ENCODE assay signal across 2 cellular contexts in the genomic region with DNA sequence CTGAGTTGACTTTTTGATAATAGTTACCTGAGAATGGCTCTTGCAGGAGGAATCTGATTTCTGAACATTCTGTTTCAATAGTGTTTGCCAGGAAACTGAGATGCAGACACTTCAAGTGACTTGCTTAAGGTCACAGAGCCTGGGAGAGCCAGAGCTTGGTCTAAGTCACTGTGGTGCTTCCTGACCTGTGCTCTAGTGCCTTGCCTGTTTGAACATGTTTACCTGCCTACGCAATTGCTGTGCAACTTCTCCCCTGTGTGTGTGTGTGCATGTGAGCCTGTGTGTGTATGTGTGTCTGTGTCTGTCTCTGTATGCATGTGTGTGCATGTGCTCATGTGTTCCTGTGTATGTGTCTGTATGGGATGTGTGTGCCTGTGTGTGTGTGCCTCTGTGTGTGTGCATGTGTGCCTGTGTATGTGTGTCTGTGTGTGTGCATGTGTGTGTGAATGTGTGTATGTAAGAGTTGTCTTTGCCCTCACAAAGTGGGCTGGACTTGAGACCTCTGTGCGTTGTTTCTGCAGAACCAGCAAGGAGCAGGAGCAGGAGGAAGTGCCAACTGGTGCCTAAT.
TF ChIP-seq lines count a peak whose summit lies in the region.

No MANE protein-coding gene starts in this region.

TF ChIP-seq in H1, 55 proteins besides CTCF, POLR2A, EP300 and RAD21:
- TF ChIP-seq BCL11A (IDR thresholded peaks at IDR 0.05; ENCODE audit: low read depth in 2 of 2, low read length in 2 of 2), result no peak
TF ChIP-seq in H1: peak in this region for 0.

TF ChIP-seq in liver, 16 proteins besides CTCF, POLR2A, EP300 and RAD21:
- TF ChIP-seq SP1 (IDR thresholded peaks at IDR 0.05) (peak; percentile 57), HNF4G (IDR thresholded peaks at IDR 0.05) (no peak), HNF4A (conservative IDR thresholded peaks at IDR 0.05) (peak in 1 of 2 donors; percentile 53), FOXA2 (IDR thresholded peaks at IDR 0.05) (peak; percentile 33), GABPA (IDR thresholded peaks at IDR 0.05 in 1 of 2, conservative IDR thresholded peaks at IDR 0.05 in 1 of 2) (no peak), RXRA (IDR thresholded peaks at IDR 0.05) (peak; percentile 73 to 84), YY1 (IDR thresholded peaks at IDR 0.05) (no peak), EGR1 (IDR thresholded peaks at IDR 0.05; ENCODE audit: low read depth in 2 of 2) (no peak)
- TF ChIP-seq, protein P1, sequence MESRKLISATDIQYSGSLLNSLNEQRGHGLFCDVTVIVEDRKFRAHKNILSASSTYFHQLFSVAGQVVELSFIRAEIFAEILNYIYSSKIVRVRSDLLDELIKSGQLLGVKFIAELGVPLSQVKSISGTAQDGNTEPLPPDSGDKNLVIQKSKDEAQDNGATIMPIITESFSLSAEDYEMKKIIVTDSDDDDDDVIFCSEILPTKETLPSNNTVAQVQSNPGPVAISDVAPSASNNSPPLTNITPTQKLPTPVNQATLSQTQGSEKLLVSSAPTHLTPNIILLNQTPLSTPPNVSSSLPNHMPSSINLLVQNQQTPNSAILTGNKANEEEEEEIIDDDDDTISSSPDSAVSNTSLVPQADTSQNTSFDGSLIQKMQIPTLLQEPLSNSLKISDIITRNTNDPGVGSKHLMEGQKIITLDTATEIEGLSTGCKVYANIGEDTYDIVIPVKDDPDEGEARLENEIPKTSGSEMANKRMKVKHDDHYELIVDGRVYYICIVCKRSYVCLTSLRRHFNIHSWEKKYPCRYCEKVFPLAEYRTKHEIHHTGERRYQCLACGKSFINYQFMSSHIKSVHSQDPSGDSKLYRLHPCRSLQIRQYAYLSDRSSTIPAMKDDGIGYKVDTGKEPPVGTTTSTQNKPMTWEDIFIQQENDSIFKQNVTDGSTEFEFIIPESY (IDR thresholded peaks at IDR 0.05), result no peak
- TF ChIP-seq, protein P2, sequence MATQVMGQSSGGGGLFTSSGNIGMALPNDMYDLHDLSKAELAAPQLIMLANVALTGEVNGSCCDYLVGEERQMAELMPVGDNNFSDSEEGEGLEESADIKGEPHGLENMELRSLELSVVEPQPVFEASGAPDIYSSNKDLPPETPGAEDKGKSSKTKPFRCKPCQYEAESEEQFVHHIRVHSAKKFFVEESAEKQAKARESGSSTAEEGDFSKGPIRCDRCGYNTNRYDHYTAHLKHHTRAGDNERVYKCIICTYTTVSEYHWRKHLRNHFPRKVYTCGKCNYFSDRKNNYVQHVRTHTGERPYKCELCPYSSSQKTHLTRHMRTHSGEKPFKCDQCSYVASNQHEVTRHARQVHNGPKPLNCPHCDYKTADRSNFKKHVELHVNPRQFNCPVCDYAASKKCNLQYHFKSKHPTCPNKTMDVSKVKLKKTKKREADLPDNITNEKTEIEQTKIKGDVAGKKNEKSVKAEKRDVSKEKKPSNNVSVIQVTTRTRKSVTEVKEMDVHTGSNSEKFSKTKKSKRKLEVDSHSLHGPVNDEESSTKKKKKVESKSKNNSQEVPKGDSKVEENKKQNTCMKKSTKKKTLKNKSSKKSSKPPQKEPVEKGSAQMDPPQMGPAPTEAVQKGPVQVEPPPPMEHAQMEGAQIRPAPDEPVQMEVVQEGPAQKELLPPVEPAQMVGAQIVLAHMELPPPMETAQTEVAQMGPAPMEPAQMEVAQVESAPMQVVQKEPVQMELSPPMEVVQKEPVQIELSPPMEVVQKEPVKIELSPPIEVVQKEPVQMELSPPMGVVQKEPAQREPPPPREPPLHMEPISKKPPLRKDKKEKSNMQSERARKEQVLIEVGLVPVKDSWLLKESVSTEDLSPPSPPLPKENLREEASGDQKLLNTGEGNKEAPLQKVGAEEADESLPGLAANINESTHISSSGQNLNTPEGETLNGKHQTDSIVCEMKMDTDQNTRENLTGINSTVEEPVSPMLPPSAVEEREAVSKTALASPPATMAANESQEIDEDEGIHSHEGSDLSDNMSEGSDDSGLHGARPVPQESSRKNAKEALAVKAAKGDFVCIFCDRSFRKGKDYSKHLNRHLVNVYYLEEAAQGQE (IDR thresholded peaks at IDR 0.05), result no peak
- TF ChIP-seq, protein P3, sequence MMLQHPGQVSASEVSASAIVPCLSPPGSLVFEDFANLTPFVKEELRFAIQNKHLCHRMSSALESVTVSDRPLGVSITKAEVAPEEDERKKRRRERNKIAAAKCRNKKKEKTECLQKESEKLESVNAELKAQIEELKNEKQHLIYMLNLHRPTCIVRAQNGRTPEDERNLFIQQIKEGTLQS (IDR thresholded peaks at IDR 0.05), result no peak
TF ChIP-seq in liver: peak in this region for 4.
